ENCODE assay signal across 8 cellular contexts in genomic region chr3:43621974-43622739, GRCh38. TPM values are rescaled to one million over a fixed set of nuclear protein-coding genes. Genes with fewer than 3 reads are reported as not detected.
DNase-seq lines count a peak whose midpoint lies in the region; ATAC-seq and TF ChIP-seq lines count a peak whose summit lies in the region.

Gene ANO10, minus strand, starts transcription at chr3:43622011. Its CDS starts 16,159 bp downstream, at chr3:43605852.

- H3K36me3 Mint-ChIP-seq in CD4-positive, CD25-positive, alpha-beta regulatory T cell = no peaks in the 10 kb centered on the region
- no peaks in the 10 kb centered on the region for H3K36me3 Mint-ChIP-seq in activated CD4-positive, alpha-beta memory T cell treated with anti-CD3 and anti-CD28 coated beads, Interleukin-2, amount 10 ng/mL, durations not matched to agents 7 days and 5 days (ENCODE audit: low read depth)

- ATAC-seq in CD4-positive, CD25-positive, alpha-beta regulatory T cell (ENCODE audit: low read depth in 2 of 2) = peak; percentile 93 to 94
- peak; percentile 92 for ATAC-seq in GM19452 (IDR thresholded peaks at IDR 0.05; ENCODE audit: unreplicated experiment)
- peak; percentile 90 for ATAC-seq in HG03575 (IDR thresholded peaks at IDR 0.05; ENCODE audit: extremely low read depth, insufficient number of reproducible peaks, low FRiP score, unreplicated experiment)

- H3K9me3 Mint-ChIP-seq in CD4-positive, CD25-positive, alpha-beta regulatory T cell = no peaks in the 10 kb centered on the region
- H3K9me3 Mint-ChIP-seq in activated CD4-positive, alpha-beta memory T cell treated with anti-CD3 and anti-CD28 coated beads, Interleukin-2, amount 10 ng/mL, durations not matched to agents 7 days and 5 days = no peaks in the 10 kb centered on the region

- CTCF ChIA-PET in activated CD4-positive, alpha-beta memory T cell treated with anti-CD3 and anti-CD28 coated beads, Interleukin-2, amount 10 ng/mL, durations not matched to agents 7 days and 5 days (lab: Charles Lee) = interaction anchor here (0.6 to 2.0 kb wide), 4 partner anchors 18 to 460 kb away, joined by 3 to 6 read pairs (median 3); partner anchors contain the start of gene ABHD5

- peak within 1 kb of the TSS; percentile 61 for H3K27ac ChIP-seq in CD4-positive, CD25-positive, alpha-beta regulatory T cell (ENCODE audit: insufficient read depth, low read length, poor library complexity, severe bottlenecking)
- H3K27ac ChIP-seq in duodenal mucosa (ENCODE audit: low read depth, low read length) = peak within 1 kb of the TSS; percentile 71
- H3K27ac ChIP-seq in liver (ENCODE audit: low read depth in 1 of 2, low read length in 2 of 2) = peak within 1 kb of the TSS; percentile 44 to 61

- WGBS in liver = 3% methylated on average over 53 of the region's 53 CpGs

- no peaks in the 10 kb centered on the region for H3K27me3 Mint-ChIP-seq in CD4-positive, CD25-positive, alpha-beta regulatory T cell
- peaks cover 9% of the 10 kb centered on the region for H3K27me3 Mint-ChIP-seq in activated CD4-positive, alpha-beta memory T cell treated with anti-CD3 and anti-CD28 coated beads, Interleukin-2, amount 10 ng/mL, durations not matched to agents 7 days and 5 days

- H3K4me3 Mint-ChIP-seq in CD4-positive, CD25-positive, alpha-beta regulatory T cell = peak within 1 kb of the TSS; percentile 90 to 96 (median 94)
- H3K4me3 Mint-ChIP-seq in activated CD4-positive, alpha-beta memory T cell treated with anti-CD3 and anti-CD28 coated beads, Interleukin-2, amount 10 ng/mL, durations not matched to agents 7 days and 5 days = peak within 1 kb of the TSS; percentile 83

- H3K4me1 Mint-ChIP-seq in CD4-positive, CD25-positive, alpha-beta regulatory T cell = peaks cover 0 to 22% (median 13%) of the 10 kb centered on the region in 4 donors
- peaks cover 40% of the 10 kb centered on the region for H3K4me1 Mint-ChIP-seq in activated CD4-positive, alpha-beta memory T cell treated with anti-CD3 and anti-CD28 coated beads, Interleukin-2, amount 10 ng/mL, durations not matched to agents 7 days and 5 days

- no peaks in the 10 kb centered on the region for H3K9me3 ChIP-seq in CD4-positive, CD25-positive, alpha-beta regulatory T cell (ENCODE audit: control insufficient read depth in 2 of 2, low read length in 2 of 2)
- H3K9me3 ChIP-seq in duodenal mucosa (ENCODE audit: control insufficient read depth in 1 of 2, low read length in 2 of 2) (no peaks in the 10 kb centered on the region), liver (ENCODE audit: control insufficient read depth in 4 of 4, low read length in 3 of 4) (no peaks in the 10 kb centered on the region)

- no peak for TF ChIP-seq CTCF in liver (IDR thresholded peaks at IDR 0.05; ENCODE audit: low read depth, low read length, missing input control)

- peak within 1 kb of the TSS; percentile 79 to 96 (median 89) for H3K27ac Mint-ChIP-seq in CD4-positive, CD25-positive, alpha-beta regulatory T cell
- peak within 1 kb of the TSS; percentile 84 for H3K27ac Mint-ChIP-seq in activated CD4-positive, alpha-beta memory T cell treated with anti-CD3 and anti-CD28 coated beads, Interleukin-2, amount 10 ng/mL, durations not matched to agents 7 days and 5 days

- DNase-seq in CD4-positive, CD25-positive, alpha-beta regulatory T cell = peak; percentile 92 to 96 (median 93)
- DNase-seq in NCI-H82 treated with DMSO at 0.1 percent for 48 hours (lab: John Stamatoyannopoulos, UW; ENCODE audit: unreplicated experiment) = peak; percentile 92
- DNase-seq in activated CD4-positive, alpha-beta memory T cell treated with anti-CD3 and anti-CD28 coated beads, Interleukin-2, amount 10 ng/mL, durations not matched to agents 7 days and 5 days = peak; percentile 97
- peak; percentile 98 for DNase-seq in stimulated activated CD4-positive, alpha-beta T cell treated with anti-CD3 and anti-CD28 coated beads, Interleukin-4, amount 100 ng/mL, for 1 hour

- POLR2A ChIA-PET in activated CD4-positive, alpha-beta memory T cell treated with anti-CD3 and anti-CD28 coated beads, Interleukin-2, amount 10 ng/mL, durations not matched to agents 7 days and 5 days (lab: Charles Lee) = interaction anchor here (0.9 to 1.4 kb wide), 5 partner anchors 14 to 277 kb away, joined by 3 to 7 read pairs (median 3); partner anchors contain the start of gene ABHD5

- H3K9ac ChIP-seq in duodenal mucosa (ENCODE audit: low read depth in 1 of 2, low read length in 2 of 2) (peak within 1 kb of the TSS; percentile 77 to 84), liver (ENCODE audit: low read depth in 1 of 2, low read length in 2 of 2) (peak within 1 kb of the TSS; percentile 59 to 60)

- H3K36me3 ChIP-seq in CD4-positive, CD25-positive, alpha-beta regulatory T cell (ENCODE audit: control insufficient read depth, insufficient read depth, low read length) = no peaks in the 10 kb centered on the region
- no peaks in the 10 kb centered on the region for H3K36me3 ChIP-seq in duodenal mucosa (ENCODE audit: control insufficient read depth in 1 of 2, insufficient read depth in 2 of 2, low read length in 2 of 2)
- no peaks in the 10 kb centered on the region for H3K36me3 ChIP-seq in liver (ENCODE audit: control insufficient read depth in 4 of 4, insufficient read depth in 3 of 4, low read depth in 1 of 4, low read length in 3 of 4)

- no peaks in the 10 kb centered on the region for H3K27me3 ChIP-seq in CD4-positive, CD25-positive, alpha-beta regulatory T cell (ENCODE audit: control insufficient read depth, insufficient read depth, low read length)
- H3K27me3 ChIP-seq in duodenal mucosa (ENCODE audit: control insufficient read depth in 1 of 2, insufficient read depth in 2 of 2, low read length in 2 of 2) (no peaks in the 10 kb centered on the region), liver (ENCODE audit: control insufficient read depth in 4 of 4, insufficient read depth in 4 of 4, low read length in 3 of 4) (no peaks in the 10 kb centered on the region)

- H3K4me3 ChIP-seq in CD4-positive, CD25-positive, alpha-beta regulatory T cell (ENCODE audit: low read depth, low read length) = peak within 1 kb of the TSS; percentile 80
- H3K4me3 ChIP-seq in duodenal mucosa (ENCODE audit: low read depth in 1 of 2, low read length in 2 of 2) = peak within 1 kb of the TSS; percentile 74 to 89
- H3K4me3 ChIP-seq in liver (ENCODE audit: low read depth in 1 of 3, low read length in 3 of 3) = peak within 1 kb of the TSS; percentile 51 to 93 (median 81)

- H3K4me1 ChIP-seq in CD4-positive, CD25-positive, alpha-beta regulatory T cell (ENCODE audit: control insufficient read depth, insufficient read depth, low read length, poor library complexity, severe bottlenecking) = peaks cover 13% of the 10 kb centered on the region
- peaks cover 12 to 14% of the 10 kb centered on the region in 2 donors for H3K4me1 ChIP-seq in duodenal mucosa (ENCODE audit: control insufficient read depth in 1 of 2, insufficient read depth in 2 of 2, low read length in 2 of 2)
- H3K4me1 ChIP-seq in liver (ENCODE audit: control insufficient read depth in 4 of 4, insufficient read depth in 4 of 4, low read length in 3 of 4) = peaks cover 2 to 9% (median 6%) of the 10 kb centered on the region in 4 donors

- TF ChIP-seq RAD21 in liver (IDR thresholded peaks at IDR 0.05) = peak; percentile 20 to 39

TF ChIP-seq in liver, 16 proteins besides CTCF, POLR2A, EP300 and RAD21 (continues in another document):
- TF ChIP-seq YY1 (IDR thresholded peaks at IDR 0.05) (peak; percentile 86), JUND (IDR thresholded peaks at IDR 0.05) (no peak), TAF1 (conservative IDR thresholded peaks at IDR 0.05) (peak; percentile 52), RXRA (IDR thresholded peaks at IDR 0.05) (peak; percentile 31 to 39), GABPA (IDR thresholded peaks at IDR 0.05 in 1 of 2, conservative IDR thresholded peaks at IDR 0.05 in 1 of 2) (peak in 1 of 2 donors; percentile 18), ZBTB33 (IDR thresholded peaks at IDR 0.05) (peak; percentile 38), MAX (IDR thresholded peaks at IDR 0.05) (peak; percentile 75), EGR1 (IDR thresholded peaks at IDR 0.05; ENCODE audit: low read depth in 2 of 2) (no peak), FOXA2 (IDR thresholded peaks at IDR 0.05) (no peak), FOXA1 (IDR thresholded peaks at IDR 0.05) (no peak), HNF4G (IDR thresholded peaks at IDR 0.05) (no peak), HNF4A (conservative IDR thresholded peaks at IDR 0.05) (peak in 1 of 2 donors; percentile 30), NR2F2 (IDR thresholded peaks at IDR 0.05) (peak; percentile 13), ATF3 (IDR thresholded peaks at IDR 0.05) (no peak)

RNA-seq across cellular contexts. Expression of gene ANO10, which starts in this region (rescaled TPM):
- 9.8 TPM for total RNA-seq in CD4-positive, CD25-positive, alpha-beta regulatory T cell
- polyA plus RNA-seq in CD4-positive, CD25-positive, alpha-beta regulatory T cell = 1 to 10 TPM; 5.3 to 8.2 (median 6.2) TPM
- total RNA-seq in activated CD4-positive, alpha-beta memory T cell treated with anti-CD3 and anti-CD28 coated beads, Interleukin-2, amount 10 ng/mL, durations not matched to agents 7 days and 5 days = 10 to 100 TPM; 19.9 TPM
- total RNA-seq in liver = 1 to 10 TPM; 7.7 to 8.7 TPM
- polyA plus RNA-seq in liver = 1 to 10 TPM; 5.6 to 6.0 TPM

Comparison
In these comparisons a context has a peak if more than half of its experiments do, and no peak if none do; other contexts are left out.
1. Peak in every context shown above with its lines: DNase-seq, ATAC-seq, H3K4me3 ChIP-seq and H3K27ac ChIP-seq.